ENCODE assay signal across 24 cellular contexts in the genomic region with DNA sequence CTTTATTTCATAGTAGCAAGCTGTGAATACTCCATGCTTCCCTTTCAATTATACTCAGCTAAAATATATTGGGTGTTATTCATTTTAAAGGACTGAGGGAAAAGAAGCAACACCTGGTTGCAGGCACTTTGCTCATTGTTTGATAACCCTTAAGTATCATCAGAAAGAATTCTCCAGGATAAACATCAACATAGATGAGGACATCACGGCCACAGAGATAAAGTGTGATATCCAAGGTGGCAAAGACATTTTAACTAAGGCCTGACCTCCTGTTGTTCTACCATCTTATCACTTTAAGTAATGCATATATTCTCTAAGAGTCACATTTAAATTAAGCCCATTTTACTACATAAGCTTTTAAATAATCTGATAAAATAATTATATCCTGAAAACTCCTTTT.
"Had no signal": no experiment of that assay in that cellular context is flagged by ENCODE, and none has a peak within 500 bp of the region (broad histone marks: within the 10 kb centered on the region; RNA-seq: fewer than 3 reads in every experiment).

No MANE protein-coding gene starts in this region.

- H3K4me2 ChIP-seq: PC-9 had no signal

- H3K9me3 ChIP-seq: body of pancreas, breast epithelium had no signal

- H3K36me3 ChIP-seq: breast epithelium, WERI-Rb-1 had no signal

- H3K27me3 ChIP-seq: body of pancreas, breast epithelium had no signal

- H3K4me3 ChIP-seq: body of pancreas, breast epithelium, K562, PC-9 had no signal

- H3K27ac ChIP-seq: body of pancreas, breast epithelium, PC-9, RWPE1, WERI-Rb-1 had no signal

- H2AFZ ChIP-seq: PC-9 had no signal

- H3K4me1 ChIP-seq: body of pancreas, breast epithelium had no signal

- DNase-seq: activated CD4-positive, alpha-beta T cell treated with anti-CD3 and anti-CD28 coated beads, Interleukin-2, amount 10 ng/mL, durations not matched to agents 24 days and 14 days; activated CD4-positive, alpha-beta T cell treated with anti-CD3 and anti-CD28 coated beads, Interleukin-2, amount 50 U/mL, for 4 hours; activated CD8-positive, alpha-beta T cell treated with anti-CD3 and anti-CD28 coated beads for 36 hours; activated effector memory CD4-positive, alpha-beta T cell treated with anti-CD3 and anti-CD28 coated beads, Interleukin-2, amount 50 U/mL, for 16 hours; activated naive CD4-positive, alpha-beta T cell; activated naive CD8-positive, alpha-beta T cell treated with anti-CD3 and anti-CD28 coated beads, Interleukin-2, amount 10 ng/mL, durations not matched to agents 7 days and 5 days; activated T-cell treated with anti-CD3 and anti-CD28 coated beads, Interleukin-2, amount 50 U/mL, for 1 hour; activated T-cell treated with anti-CD3 and anti-CD28 coated beads, Interleukin-2, amount 50 U/mL, for 72 hours; body of pancreas; IMR-90; NCI-H1105; NCI-H1417 treated with DMSO at 0.1 percent for 48 hours; NCI-H1694; NCI-H2029 treated with DMSO at 0.1 percent for 48 hours; NCI-H2107; NCI-H226; NCI-H524; NCI-H69; PC-9; T1000; WERI-Rb-1 had no signal
